ENCODE assay signal across 8 cellular contexts in the genomic region with DNA sequence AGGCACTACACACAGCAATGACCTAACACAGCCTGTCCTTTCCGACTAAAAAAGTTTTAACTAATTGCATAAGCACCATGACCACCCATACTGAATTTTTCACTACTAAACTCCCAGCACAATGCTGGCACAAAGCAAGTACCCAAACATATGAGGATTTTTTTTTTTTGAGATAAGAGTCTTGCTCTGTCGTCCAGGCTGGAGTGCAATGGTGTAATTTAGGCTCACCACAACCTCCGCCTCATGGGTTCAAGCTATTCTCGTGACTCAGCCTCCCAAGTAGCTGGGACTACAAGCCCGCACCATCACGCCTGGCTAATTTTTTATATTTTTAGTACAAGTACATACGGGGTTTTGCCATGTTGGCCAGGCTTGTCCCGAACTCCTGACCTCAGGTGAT. TPM values are rescaled to one million over a fixed set of nuclear protein-coding genes. Genes with fewer than 3 reads are reported as not detected.
DNase-seq lines count a peak whose midpoint lies in the region; ATAC-seq and TF ChIP-seq lines count a peak whose summit lies in the region.
"Had no signal": no experiment of that assay in that cellular context is flagged by ENCODE, and none has a peak within 500 bp of the region (broad histone marks: within the 10 kb centered on the region; RNA-seq: fewer than 3 reads in every experiment).

No MANE protein-coding gene starts in this region.

- H3K79me2 ChIP-seq in hepatocyte, result peaks cover 91% of the 10 kb centered on the region
- peaks cover 91% of the 10 kb centered on the region for H3K79me2 ChIP-seq in smooth muscle cell (ENCODE audit: low read depth)

- H3F3A ChIP-seq in smooth muscle cell (ENCODE audit: low read depth), result peaks cover 16% of the 10 kb centered on the region

- H3K4me3 ChIP-seq in hepatocyte (no peak overlapping the region), smooth muscle cell (no peak overlapping the region)

- H2AFZ ChIP-seq in hepatocyte, result no peak overlapping the region
- H2AFZ ChIP-seq in smooth muscle cell (ENCODE audit: low read depth), result no peak overlapping the region

- no peak overlapping the region for H3K9ac ChIP-seq in smooth muscle cell (ENCODE audit: low read depth)

- H3K27me3 ChIP-seq in hepatocyte, result no peaks in the 10 kb centered on the region
- H3K27me3 ChIP-seq in smooth muscle cell (ENCODE audit: low read depth), result no peaks in the 10 kb centered on the region

- ATAC-seq in GM21360 (IDR thresholded peaks at IDR 0.05; ENCODE audit: unreplicated experiment), result no peak
- ATAC-seq in HG02840 (IDR thresholded peaks at IDR 0.05; ENCODE audit: low FRiP score, unreplicated experiment), result no peak

- TF ChIP-seq CTCF in HFFc6 (IDR thresholded peaks at IDR 0.05), result no peak
- no peak for TF ChIP-seq CTCF in VCaP (conservative IDR thresholded peaks at IDR 0.05)
- no peak for TF ChIP-seq CTCF in hepatocyte (IDR thresholded peaks at IDR 0.05; ENCODE audit: poor library complexity)
- no peak for TF ChIP-seq CTCF in smooth muscle cell (IDR thresholded peaks at IDR 0.05; ENCODE audit: borderline replicate concordance, insufficient read depth, poor library complexity, severe bottlenecking)

- H3K36me3 Mint-ChIP-seq in HFFc6 (ENCODE audit: low read depth), result peaks cover 16% of the 10 kb centered on the region

- H3K27ac Mint-ChIP-seq in HFFc6, result no peak overlapping the region; the same call in none of the 2 replicates

- H3K36me3 ChIP-seq in hepatocyte (replicated peaks; ENCODE audit: insufficient read depth, low read depth) (no peaks in the 10 kb centered on the region), smooth muscle cell (ENCODE audit: low read depth) (no peaks in the 10 kb centered on the region)

- H3K9me3 ChIP-seq in hepatocyte (ENCODE audit: low read depth) (no peaks in the 10 kb centered on the region), smooth muscle cell (replicated peaks; ENCODE audit: low read depth) (no peaks in the 10 kb centered on the region)

- no peaks in the 10 kb centered on the region for H3K9me2 ChIP-seq in hepatocyte (replicated peaks; ENCODE audit: insufficient read depth)

- peaks cover 26% of the 10 kb centered on the region for H3K4me1 Mint-ChIP-seq in HFFc6 (ENCODE audit: low read depth)

- DNase-seq in HFFc6, result no peak
- DNase-seq in hepatocyte (ENCODE audit: low spot score), result no peak
- DNase-seq in smooth muscle cell (lab: John Stamatoyannopoulos, UW; ENCODE audit: unreplicated experiment), result no peak
- DNase-seq in NCI-H1092 treated with DMSO at 0.1 percent for 48 hours (lab: John Stamatoyannopoulos, UW), result no peak
- DNase-seq: caudate nucleus had no signal

- H3K27me3 Mint-ChIP-seq in HFFc6 (ENCODE audit: insufficient read depth), result peaks cover 5% of the 10 kb centered on the region

- H3K4me1 ChIP-seq in hepatocyte (ENCODE audit: insufficient read depth) (peaks cover 24% of the 10 kb centered on the region), smooth muscle cell (ENCODE audit: low read depth) (peaks cover 13% of the 10 kb centered on the region)

- peak overlapping the region; percentile 47 for H3K4me3 Mint-ChIP-seq in HFFc6

- 77% methylated on average over 8 of the region's 8 CpGs for WGBS in hepatocyte (ENCODE audit: low lambda C conversion rate, missing lambda C conversion rate)
- WGBS in smooth muscle cell (ENCODE audit: low lambda C conversion rate), result 76% methylated on average over 8 of the region's 8 CpGs

- H3K27ac ChIP-seq in VCaP (peak overlapping the region; percentile 97), hepatocyte (peak overlapping the region; percentile 92), smooth muscle cell (ENCODE audit: low read depth) (peak overlapping the region; percentile 94)

- H3K9me3 Mint-ChIP-seq in HFFc6, result no peaks in the 10 kb centered on the region

- H4K20me1 ChIP-seq in hepatocyte (ENCODE audit: insufficient read depth, poor library complexity, severe bottlenecking), result peaks cover 50% of the 10 kb centered on the region
- H4K20me1 ChIP-seq in smooth muscle cell (ENCODE audit: low read depth), result peaks cover 91% of the 10 kb centered on the region

- H3K4me2 ChIP-seq in hepatocyte, result peak overlapping the region; percentile 78
- H3K4me2 ChIP-seq in smooth muscle cell, result peak overlapping the region; percentile 7

RNA-seq across cellular contexts. Expression of gene UBE2H, which starts 5.1 kb away (rescaled TPM):
- 100 to 1,000 TPM in 4 of 6 experiments, 10 to 100 TPM in 2; 89.7 to 108 (median 105) TPM for total RNA-seq in HFFc6 (2021; fragmentation: NEBNext Ultra II Directional; extraction: Animal tissue kit (Norgen Biotek cat#: 25700))
- total RNA-seq in hepatocyte, result 61.6 and 73.4 TPM in 2 replicates
- 85.5 and 98.9 TPM in 2 replicates for polyA plus RNA-seq in hepatocyte
- total RNA-seq in smooth muscle cell, result 74.5 and 94.5 TPM in 2 replicates
- polyA plus RNA-seq in smooth muscle cell, result 66.1 and 87.8 TPM in 2 replicates
